Comparison of ENCODE assay signal across 8 cellular contexts in the genomic region with DNA sequence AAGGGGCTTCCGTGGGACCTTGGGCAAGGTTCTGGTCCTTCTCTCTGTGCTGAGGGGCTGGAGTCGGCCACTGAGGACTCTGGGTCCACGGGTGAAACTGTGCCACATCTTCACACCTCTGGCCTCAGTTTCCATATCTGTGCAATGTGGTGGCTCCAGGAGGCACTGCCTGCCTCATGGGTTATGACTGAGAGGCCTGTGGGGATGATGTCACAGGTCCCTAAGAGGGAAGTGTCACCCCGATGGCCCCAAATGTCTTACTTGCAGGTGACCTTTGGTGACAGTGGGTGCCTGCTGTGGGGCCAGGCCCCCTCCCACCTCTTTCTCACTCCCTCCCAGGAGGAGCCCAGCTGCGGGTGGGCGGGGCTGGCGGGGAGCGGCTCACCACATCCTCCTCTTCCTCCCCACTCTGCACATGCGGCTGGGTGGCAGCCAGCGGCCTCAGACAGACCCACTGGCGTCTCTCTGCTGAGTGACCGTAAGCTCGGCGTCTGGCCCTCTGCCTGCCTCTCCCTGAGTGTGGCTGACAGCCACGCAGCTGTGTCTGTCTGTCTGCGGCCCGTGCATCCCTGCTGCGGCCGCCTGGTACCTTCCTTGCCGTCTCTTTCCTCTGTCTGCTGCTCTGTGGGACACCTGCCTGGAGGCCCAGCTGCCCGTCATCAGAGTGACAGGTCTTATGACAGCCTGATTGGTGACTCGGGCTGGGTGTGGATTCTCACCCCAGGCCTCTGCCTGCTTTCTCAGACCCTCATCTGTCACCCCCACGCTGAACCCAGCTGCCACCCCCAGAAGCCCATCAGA. TPM values are rescaled to one million over a fixed set of nuclear protein-coding genes. Genes with fewer than 3 reads are reported as not detected.
DNase-seq lines count a peak whose midpoint lies in the region; ATAC-seq lines count a peak whose summit lies in the region.

A gene (plus strand): TSS at position 407 of the 801 bp plus-strand sequence. CDS start 27,898 bp downstream, outside the sequence.

- CTCF ChIA-PET in activated naive CD4-positive, alpha-beta T cell treated with anti-CD3 and anti-CD28 coated beads for 36 hours (lab: Charles Lee), result interaction anchor here (0.9 to 2.1 kb wide), 5 partner anchors 14 to 147 kb away, joined by 3 to 10 read pairs (median 3); no protein-coding TSS in a partner anchor

- H3K9me3 ChIP-seq in BLaER1, result peaks cover 5% of the 10 kb centered on the region; the same call in 1 of the 2 replicates

- H3K36me3 Mint-ChIP-seq in activated naive CD4-positive, alpha-beta T cell treated with anti-CD3 and anti-CD28 coated beads for 36 hours (ENCODE audit: low read depth), result peaks cover 48% of the 10 kb centered on the region

- peak within 1 kb of the TSS; percentile 98 for H3K4me3 Mint-ChIP-seq in activated naive CD4-positive, alpha-beta T cell treated with anti-CD3 and anti-CD28 coated beads for 36 hours

- H3K27me3 ChIP-seq in BLaER1, result no peaks in the 10 kb centered on the region

- H3K27ac ChIP-seq in BLaER1, result peak within 1 kb of the TSS; percentile 70

- intact Hi-C loops in activated naive CD4-positive, alpha-beta T cell treated with anti-CD3 and anti-CD28 coated beads for 36 hours (cut with micrococcal nuclease), result loop anchor here (1.0 to 10.0 kb wide), 4 partner anchors 25 to 803 kb away; no protein-coding TSS in a partner anchor

- peak within 1 kb of the TSS; percentile 100 for H3K27ac Mint-ChIP-seq in activated naive CD4-positive, alpha-beta T cell treated with anti-CD3 and anti-CD28 coated beads for 36 hours

- H3K36me3 ChIP-seq in BLaER1, result no peaks in the 10 kb centered on the region

- H3K9me3 Mint-ChIP-seq in activated naive CD4-positive, alpha-beta T cell treated with anti-CD3 and anti-CD28 coated beads for 36 hours, result no peaks in the 10 kb centered on the region

- peaks cover 100% of the 10 kb centered on the region for H3K4me1 ChIP-seq in BLaER1

- DNase-seq in SKM-1 treated with dmso at 0.1 percent for 144 hours (lab: John Stamatoyannopoulos, UW; ENCODE audit: unreplicated experiment), result peak; percentile 87
- DNase-seq in activated naive CD4-positive, alpha-beta T cell treated with anti-CD3 and anti-CD28 coated beads for 36 hours, result peak; percentile 93
- peak; percentile 58 for DNase-seq in kidney tubule cell (ENCODE audit: low spot score)
- DNase-seq in stimulated activated CD8-positive, alpha-beta memory T cell treated with anti-CD3 and anti-CD28 coated beads, Interleukin-15, amount 100 ng/mL, for 48 hours (ENCODE audit: low read depth in 2 of 2), result peak; percentile 85 to 92
- no peak for DNase-seq in ecto neural progenitor cell (ENCODE audit: low spot score)

- peaks cover 43% of the 10 kb centered on the region for H3K4me1 Mint-ChIP-seq in activated naive CD4-positive, alpha-beta T cell treated with anti-CD3 and anti-CD28 coated beads for 36 hours (ENCODE audit: low read depth)

- no peaks in the 10 kb centered on the region for H4K20me1 ChIP-seq in BLaER1

- H3K27me3 Mint-ChIP-seq in activated naive CD4-positive, alpha-beta T cell treated with anti-CD3 and anti-CD28 coated beads for 36 hours (ENCODE audit: low read depth), result no peaks in the 10 kb centered on the region

- H3K9ac ChIP-seq in BLaER1, result peak within 1 kb of the TSS; percentile 47; the same call in 1 of the 2 replicates

- ATAC-seq in GM19351 (IDR thresholded peaks at IDR 0.05; ENCODE audit: unreplicated experiment) (peak; percentile 60), HG03432 (IDR thresholded peaks at IDR 0.05; ENCODE audit: unreplicated experiment) (peak; percentile 60)

- peak within 1 kb of the TSS; percentile 80 for H3K4me2 ChIP-seq in BLaER1

- peak within 1 kb of the TSS; percentile 33 for H3K4me3 ChIP-seq in BLaER1

RNA-seq across cellular contexts. Expression of the gene that starts here (rescaled TPM):
- total RNA-seq in activated naive CD4-positive, alpha-beta T cell treated with anti-CD3 and anti-CD28 coated beads for 36 hours, result 10 to 100 TPM; 93.8 to 99.2 TPM
